In genomic region chr10:45726703-45727420, GRCh38 we compare ENCODE assay signal across 8 cellular contexts. TPM values are rescaled to one million over a fixed set of nuclear protein-coding genes. Genes with fewer than 3 reads are reported as not detected.
A peak's percentile ranks its signal among the peaks of the same experiment; 100 is the strongest.
DNase-seq lines count a peak whose midpoint lies in the region; ATAC-seq, FAIRE-seq and TF ChIP-seq lines count a peak whose summit lies in the region.
"Not testable (repeated sequence)": the region's sequence is repeated elsewhere in the genome, so short reads cannot be mapped to it uniquely, and the experiment has no call there.

Gene WASHC2C, plus strand, starts transcription at chr10:45727266. Its CDS starts 52 bp downstream, at chr10:45727318.

- not testable (repeated sequence) for H4K20me1 ChIP-seq in keratinocyte (ENCODE audit: control insufficient read depth, extremely low read depth, insufficient read depth, low read length)

- ATAC-seq in HG03378 (IDR thresholded peaks at IDR 0.05; ENCODE audit: unreplicated experiment) = peak; percentile 88

- DNase-seq in AML-193 (lab: John Stamatoyannopoulos, UW) (peak; percentile 43 to 47), GM19238 (ENCODE audit: insufficient read length, low spot score) (peak; percentile 18), NCI-H526 (lab: John Stamatoyannopoulos, UW) (peak; percentile 45 to 87)
- DNase-seq in activated CD4-positive, alpha-beta T cell treated with anti-CD3 and anti-CD28 coated beads for 48 hours = peak; percentile 95
- DNase-seq in chondrocyte (ENCODE audit: low spot score); keratinocyte (ENCODE audit: low read depth, low spot score): not testable (repeated sequence)
- peak; percentile 93 to 98 (median 94) for DNase-seq in stimulated activated CD4-positive, alpha-beta T cell treated with anti-CD3 and anti-CD28 coated beads, Interleukin-12 subunit alpha, Interleukin-12 subunit beta, amount 100 ng/mL, for 48 hours (ENCODE audit: low read depth in 2 of 3, low spot score in 1 of 3)

- not testable (repeated sequence) for H3K27me3 Mint-ChIP-seq in chondrocyte (ENCODE audit: low read depth)

- not testable (repeated sequence) for H3K4me1 ChIP-seq in keratinocyte (ENCODE audit: control insufficient read depth, extremely low read depth, insufficient read depth, low read length)

- not testable (repeated sequence) for H3K9me3 ChIP-seq in keratinocyte (ENCODE audit: control insufficient read depth, low read depth, low read length)

- H2AFZ ChIP-seq in keratinocyte (ENCODE audit: control insufficient read depth, low read length) = peak within 1 kb of the TSS; percentile 77

- H3K27me3 ChIP-seq in keratinocyte (ENCODE audit: control insufficient read depth, extremely low read depth, insufficient read depth, low read length) = not testable (repeated sequence)

- H3K9ac ChIP-seq in keratinocyte (ENCODE audit: control insufficient read depth, extremely low read depth, insufficient read depth, low read length) = peak within 1 kb of the TSS; percentile 67

- H3K4me3 Mint-ChIP-seq in chondrocyte (ENCODE audit: unreplicated experiment) = peak within 1 kb of the TSS; percentile 84

- peaks cover 11% of the 10 kb centered on the region for H3K4me1 Mint-ChIP-seq in chondrocyte (ENCODE audit: low read depth)

- H3K36me3 ChIP-seq in keratinocyte (ENCODE audit: control insufficient read depth in 2 of 2, extremely low read depth in 1 of 2, insufficient read depth in 2 of 2, low read length in 2 of 2) = not testable (repeated sequence)

- peak within 1 kb of the TSS; percentile 85 for H3K27ac Mint-ChIP-seq in chondrocyte (ENCODE audit: unreplicated experiment)

- not testable (repeated sequence) for H3K36me3 Mint-ChIP-seq in chondrocyte (ENCODE audit: low read depth)

- H3K4me2 ChIP-seq in keratinocyte (ENCODE audit: control insufficient read depth, extremely low read depth, insufficient read depth, low read depth, low read length) = peak within 1 kb of the TSS; percentile 74

- H3K79me2 ChIP-seq in keratinocyte (ENCODE audit: control insufficient read depth, insufficient read depth, low read length) = not testable (repeated sequence)

- peak within 1 kb of the TSS; percentile 64 to 79 (median 73) for H3K4me3 ChIP-seq in keratinocyte (ENCODE audit: control insufficient read depth in 2 of 3, extremely low read depth in 1 of 3, insufficient read depth in 2 of 3, low read depth in 1 of 3, low read length in 3 of 3)

- TF ChIP-seq CTCF in chondrocyte (IDR thresholded peaks at IDR 0.05); keratinocyte (optimal IDR thresholded peaks at IDR 0.05 in 1 of 3, IDR thresholded peaks at IDR 0.05 in 1 of 3, conservative IDR thresholded peaks at IDR 0.05 in 1 of 3; ENCODE audit: extremely low read depth in 1 of 3, insufficient read depth in 2 of 3, low read length in 3 of 3): not testable (repeated sequence)

- H3K9me3 Mint-ChIP-seq in chondrocyte (ENCODE audit: low read depth) = not testable (repeated sequence)

- dilution Hi-C loops in keratinocyte (cut with MboI; ENCODE audit: extremely low pct_ligation_motif_present, low sequenced_read_pairs) = not testable (repeated sequence)

- H3K9me1 ChIP-seq in keratinocyte (ENCODE audit: control insufficient read depth, extremely low read depth, insufficient read depth, low read length) = not testable (repeated sequence)

- H3K27ac ChIP-seq in keratinocyte (ENCODE audit: control insufficient read depth, insufficient read depth, low read length) = peak within 1 kb of the TSS; percentile 49

- not testable (repeated sequence) for FAIRE-seq in keratinocyte (lab: Jason Lieb, UNC)

RNA-seq across cellular contexts. Expression of gene WASHC2C, which starts in this region (rescaled TPM):
- total RNA-seq in chondrocyte = 45.6 to 53.3 TPM (median 46.1 TPM) in 3 replicates
- polyA plus RNA-seq in keratinocyte = 18.3 to 32.7 TPM (median 22.3 TPM) in 3 replicates
- polyA plus RNA-seq in keratinocyte (2011; ENCODE audit: low read depth) = 77.7 TPM
- 17.8 and 26.1 TPM in 2 replicates for polyA plus RNA-seq in keratinocyte (2011; cell fraction: cytosol; rRNA removed)
- polyA plus RNA-seq in keratinocyte (2011; cell fraction: nucleus; rRNA removed) = 40.0 and 59.2 TPM in 2 replicates
- polyA plus RNA-seq in keratinocyte (2012; ENCODE audit: low replicate concordance) = 15.7 and 18.4 TPM in 2 replicates
- 7.2 to 48.3 TPM (median 15.2 TPM) in 3 replicates for polyA minus RNA-seq in keratinocyte
- polyA minus RNA-seq in keratinocyte (2011; cell fraction: cytosol; rRNA and poly(A)+ RNA removed) = 14.8 TPM
- polyA minus RNA-seq in keratinocyte (2011; cell fraction: nucleus; rRNA and poly(A)+ RNA removed) = 20.8 and 36.3 TPM in 2 replicates
